ENCODE assay signal across 8 cellular contexts in genomic region chr1:1360511-1361169, GRCh38. TPM values are rescaled to one million over a fixed set of nuclear protein-coding genes. Genes with fewer than 3 reads are reported as not detected.
DNase-seq lines count a peak whose midpoint lies in the region; TF ChIP-seq lines count a peak whose summit lies in the region.

No MANE protein-coding gene starts in this region.

- H3K36me3 Mint-ChIP-seq in HFFc6 (ENCODE audit: low read depth), result peaks cover 7% of the 10 kb centered on the region
- no peaks in the 10 kb centered on the region for H3K36me3 Mint-ChIP-seq in MCF 10A (ENCODE audit: insufficient read depth, unreplicated experiment)

- H3K27ac Mint-ChIP-seq in HFFc6, result peak overlapping the region; percentile 93
- H3K27ac Mint-ChIP-seq in MCF 10A (ENCODE audit: low read depth, unreplicated experiment), result no peak overlapping the region

- no peak for TF ChIP-seq CTCF in HFFc6 (IDR thresholded peaks at IDR 0.05)
- no peak for TF ChIP-seq CTCF in MCF 10A (IDR thresholded peaks at IDR 0.05; ENCODE audit: unreplicated experiment)
- no peak for TF ChIP-seq CTCF in kidney epithelial cell (IDR thresholded peaks at IDR 0.05; ENCODE audit: insufficient read depth, low read length, poor library complexity, severe bottlenecking)

- H3K4me3 Mint-ChIP-seq in HFFc6 (peak overlapping the region; percentile 97), MCF 10A (ENCODE audit: unreplicated experiment) (peak overlapping the region; percentile 4)

- intact Hi-C loops in MCF 10A (cut with micrococcal nuclease), result no loop called here

- H3K9me3 Mint-ChIP-seq in HFFc6 (no peaks in the 10 kb centered on the region), MCF 10A (ENCODE audit: unreplicated experiment) (no peaks in the 10 kb centered on the region)

- H3K27me3 ChIP-seq in kidney epithelial cell (ENCODE audit: control insufficient read depth, insufficient read depth, low read length), result no peaks in the 10 kb centered on the region

- H3K4me3 ChIP-seq in kidney epithelial cell (ENCODE audit: low read depth, low read length), result no peak overlapping the region

- BruUV-seq in MCF 10A (replicated peaks; lab: Mats Ljungman, UMichigan), result no TSS peak

- peaks cover 2% of the 10 kb centered on the region for H3K27me3 Mint-ChIP-seq in HFFc6 (ENCODE audit: insufficient read depth)
- no peaks in the 10 kb centered on the region for H3K27me3 Mint-ChIP-seq in MCF 10A (ENCODE audit: insufficient read depth, unreplicated experiment)

- no peaks in the 10 kb centered on the region for H3K36me3 ChIP-seq in kidney epithelial cell (ENCODE audit: control insufficient read depth, insufficient read depth, low read length)

- POLR2A ChIA-PET in MCF 10A (lab: Yijun Ruan, JAX), result no interaction called here

- peak; percentile 96 for DNase-seq in HFFc6
- DNase-seq in MCF 10A (ENCODE audit: unreplicated experiment), result peak; percentile 70
- peak; percentile 82 for DNase-seq in kidney epithelial cell (ENCODE audit: low read depth)
- peak; percentile 92 for DNase-seq in stromal cell of bone marrow (ENCODE audit: low read depth)
- no peak for DNase-seq in NCI-H2171 (lab: John Stamatoyannopoulos, UW)
- no peak for DNase-seq in COLO668 (lab: John Stamatoyannopoulos, UW; ENCODE audit: unreplicated experiment)
- DNase-seq in activated T-cell treated with anti-CD3 and anti-CD28 coated beads, Interleukin-2, amount 50 U/mL, for 1 hour, result no peak
- no peak for DNase-seq in OCI-M2 (lab: John Stamatoyannopoulos, UW; ENCODE audit: unreplicated experiment)

- H3K4me1 Mint-ChIP-seq in HFFc6 (ENCODE audit: low read depth) (peaks cover 37% of the 10 kb centered on the region), MCF 10A (ENCODE audit: insufficient read depth, unreplicated experiment) (peaks cover 9% of the 10 kb centered on the region)

- CTCF ChIA-PET in MCF 10A (lab: Yijun Ruan, JAX), result interaction anchor here (0.8 kb wide), 1 partner anchor 12 kb away, joined by 3 read pairs; no protein-coding TSS in a partner anchor

RNA-seq across cellular contexts. Expression of gene MXRA8, which starts 2.3 kb away (rescaled TPM):
- total RNA-seq in HFFc6 (2021; fragmentation: NEBNext Ultra II Directional; extraction: Animal tissue kit (Norgen Biotek cat#: 25700)), result 100 to 1,000 TPM; 438 to 570 (median 524) TPM
- total RNA-seq in MCF 10A (2022), result not detected in 2 replicates
- total RNA-seq in kidney epithelial cell, result 106 and 165 TPM in 2 replicates

RNA-seq across cellular contexts. Expression of gene DVL1, which starts 11.4 kb away (rescaled TPM):
- 10 to 100 TPM; 73.8 to 96.6 (median 74.5) TPM for total RNA-seq in HFFc6 (2021; fragmentation: NEBNext Ultra II Directional; extraction: Animal tissue kit (Norgen Biotek cat#: 25700))
- total RNA-seq in MCF 10A (2022) (96.2 and 113 TPM in 2 replicates), kidney epithelial cell (87.3 and 101 TPM in 2 replicates)

RNA-seq across cellular contexts. Expression of gene AURKAIP1, which starts 14.4 kb away (rescaled TPM):
- total RNA-seq in HFFc6 (2021; fragmentation: NEBNext Ultra II Directional; extraction: Animal tissue kit (Norgen Biotek cat#: 25700)), result 100 to 1,000 TPM; 178 to 206 (median 196) TPM
- total RNA-seq in MCF 10A (2022), result 120 and 148 TPM in 2 replicates
- 201 and 204 TPM in 2 replicates for total RNA-seq in kidney epithelial cell

RNA-seq across cellular contexts. Expression of gene TAS1R3, which starts 29.6 kb away (rescaled TPM):
- under 1 TPM; 0.07 to 0.20 (median 0.13) TPM for total RNA-seq in HFFc6 (2021; fragmentation: NEBNext Ultra II Directional; extraction: Animal tissue kit (Norgen Biotek cat#: 25700))
- 0.17 TPM in 1 of 2 replicates, not detected in the other for total RNA-seq in MCF 10A (2022)
- total RNA-seq in kidney epithelial cell, result 0.08 and 1.0 TPM in 2 replicates

RNA-seq across cellular contexts. Expression of gene CPTP, which starts 36.0 kb away (rescaled TPM):
- total RNA-seq in HFFc6 (2021; fragmentation: NEBNext Ultra II Directional; extraction: Animal tissue kit (Norgen Biotek cat#: 25700)), result 10 to 100 TPM; 24.6 to 31.5 (median 26.6) TPM
- total RNA-seq in MCF 10A (2022) (19.3 and 21.0 TPM in 2 replicates), kidney epithelial cell (44.3 and 59.5 TPM in 2 replicates)

Comparison
In these comparisons a context has a peak if more than half of its experiments do, and no peak if none do; other contexts are left out.
1. DNase-seq: peak in HFFc6 (single experiment), MCF 10A (single experiment), kidney epithelial cell (single experiment) and stromal cell of bone marrow (single experiment); none in NCI-H2171 (single experiment), COLO668 (single experiment), activated T-cell treated with anti-CD3 and anti-CD28 coated beads, Interleukin-2, amount 50 U/mL, for 1 hour (single experiment) and OCI-M2 (single experiment).
2. RNA of gene MXRA8, which starts 2.3 kb away (total RNA-seq): 438 to 570 TPM in HFFc6 and 106 to 165 TPM in kidney epithelial cell; not detected in MCF 10A; every median in the first group is over 10 times any median in the second.